15 cellular contexts compared by ENCODE assay signal in genomic region chr10:128036011-128036615, GRCh38.
DNase-seq lines count a peak whose midpoint lies in the region; ATAC-seq and TF ChIP-seq lines count a peak whose summit lies in the region.
"Had no signal": no experiment of that assay in that cellular context is flagged by ENCODE, and none has a peak within 500 bp of the region (broad histone marks: within the 10 kb centered on the region; RNA-seq: fewer than 3 reads in every experiment).

No MANE protein-coding gene starts in this region.

- H3K4me3 ChIP-seq in epithelial cell of esophagus (ENCODE audit: low read length), result no peak overlapping the region

- no peak for TF ChIP-seq CTCF in CD14-positive monocyte (IDR thresholded peaks at IDR 0.05)
- TF ChIP-seq CTCF in epithelial cell of esophagus (IDR thresholded peaks at IDR 0.05; ENCODE audit: insufficient read depth, low read depth, low read length, missing control alignments), result no peak

- no peaks in the 10 kb centered on the region for H3K9me3 ChIP-seq in T-helper 17 cell (ENCODE audit: control insufficient read depth, low read length, poor library complexity, severe bottlenecking)

- H3K27me3 Mint-ChIP-seq in CD14-positive monocyte (ENCODE audit: low read depth in 3 of 3), result peaks cover 0 to 3% (median 0%) of the 10 kb centered on the region in 3 donors
- no peaks in the 10 kb centered on the region for H3K27me3 Mint-ChIP-seq in T-helper 17 cell

- H3K9me3 Mint-ChIP-seq in CD14-positive monocyte, result peaks cover 0 to 2% (median 0%) of the 10 kb centered on the region in 7 donors
- no peaks in the 10 kb centered on the region for H3K9me3 Mint-ChIP-seq in stimulated activated effector memory CD8-positive, alpha-beta T cell treated with anti-CD3 and anti-CD28 coated beads, Interleukin-12 subunit alpha, Interleukin-12 subunit beta, amount 100 ng/mL, for 72 hours
- H3K9me3 Mint-ChIP-seq: H9 had no signal

- H3K4me1 Mint-ChIP-seq in CD14-positive monocyte (peaks cover 16% of the 10 kb centered on the region), T-helper 17 cell (peaks cover 14% of the 10 kb centered on the region)
- H3K4me1 Mint-ChIP-seq in stimulated activated effector memory CD8-positive, alpha-beta T cell treated with anti-CD3 and anti-CD28 coated beads, Interleukin-12 subunit alpha, Interleukin-12 subunit beta, amount 100 ng/mL, for 72 hours, result peaks cover 19% of the 10 kb centered on the region

- H3K36me3 Mint-ChIP-seq in CD14-positive monocyte, result peaks cover 23 to 34% of the 10 kb centered on the region in 2 donors
- no peaks in the 10 kb centered on the region for H3K36me3 Mint-ChIP-seq in T-helper 17 cell (ENCODE audit: low read depth)
- no peaks in the 10 kb centered on the region for H3K36me3 Mint-ChIP-seq in stimulated activated effector memory CD8-positive, alpha-beta T cell treated with anti-CD3 and anti-CD28 coated beads, Interleukin-12 subunit alpha, Interleukin-12 subunit beta, amount 100 ng/mL, for 72 hours

- no peak for ATAC-seq in T-helper 17 cell
- ATAC-seq in stimulated activated effector memory CD8-positive, alpha-beta T cell treated with anti-CD3 and anti-CD28 coated beads, Interleukin-12 subunit alpha, Interleukin-12 subunit beta, amount 100 ng/mL, for 72 hours, result peak; percentile 48

- intact Hi-C loops in CD14-positive monocyte (cut with micrococcal nuclease), result loop anchor here (2.0 to 5.0 kb wide), 3 partner anchors 33 to 116 kb away; no protein-coding TSS in a partner anchor

- DNase-seq in CD14-positive monocyte (ENCODE audit: low spot score) (peak; percentile 12), T-helper 17 cell (no peak), epithelial cell of esophagus (ENCODE audit: low read depth) (peak; percentile 26), amniotic stem cell (lab: John Stamatoyannopoulos, UW) (no peak)
- no peak for DNase-seq in stimulated activated effector memory CD8-positive, alpha-beta T cell treated with anti-CD3 and anti-CD28 coated beads, Interleukin-12 subunit alpha, Interleukin-12 subunit beta, amount 100 ng/mL, for 72 hours (ENCODE audit: low spot score in 2 of 2)
- no peak for DNase-seq in activated CD4-positive, alpha-beta T cell treated with anti-CD3 and anti-CD28 coated beads for 48 hours
- DNase-seq in stimulated activated CD4-positive, alpha-beta T cell treated with anti-CD3 and anti-CD28 coated beads, Interleukin-12 subunit alpha, Interleukin-12 subunit beta, amount 100 ng/mL, for 4 hours, result no peak
- DNase-seq: DMS 273 treated with DMSO at 0.1 percent for 48 hours, KG1, MV-4-11, NCI-H1694 treated with DMSO at 0.1 percent for 48 hours, NCI-H2107, NCI-H510A, NCI-H748 treated with DMSO at 0.1 percent for 48 hours had no signal

- H3K4me3 Mint-ChIP-seq in CD14-positive monocyte, result no peak overlapping the region
- H3K4me3 Mint-ChIP-seq in T-helper 17 cell, result no peak overlapping the region
- H3K4me3 Mint-ChIP-seq in stimulated activated effector memory CD8-positive, alpha-beta T cell treated with anti-CD3 and anti-CD28 coated beads, Interleukin-12 subunit alpha, Interleukin-12 subunit beta, amount 100 ng/mL, for 72 hours, result no peak overlapping the region
- H3K4me3 Mint-ChIP-seq: H9 had no signal

- H3K27ac Mint-ChIP-seq in CD14-positive monocyte (peak overlapping the region in 4 of 7 donors; percentile 44 to 68 (median 66)), T-helper 17 cell (peak overlapping the region; percentile 67)
- peak overlapping the region; percentile 51 for H3K27ac Mint-ChIP-seq in stimulated activated effector memory CD8-positive, alpha-beta T cell treated with anti-CD3 and anti-CD28 coated beads, Interleukin-12 subunit alpha, Interleukin-12 subunit beta, amount 100 ng/mL, for 72 hours

Comparison
In these comparisons a context has a peak if more than half of its experiments do, and no peak if none do; other contexts are left out.
1. DNase-seq: peak in CD14-positive monocyte (single experiment) and epithelial cell of esophagus (single experiment); none in T-helper 17 cell (0 of 3), stimulated activated effector memory CD8-positive, alpha-beta T cell treated with anti-CD3 and anti-CD28 coated beads, Interleukin-12 subunit alpha, Interleukin-12 subunit beta, amount 100 ng/mL, for 72 hours (0 of 2), amniotic stem cell (single experiment), activated CD4-positive, alpha-beta T cell treated with anti-CD3 and anti-CD28 coated beads for 48 hours (single experiment) and stimulated activated CD4-positive, alpha-beta T cell treated with anti-CD3 and anti-CD28 coated beads, Interleukin-12 subunit alpha, Interleukin-12 subunit beta, amount 100 ng/mL, for 4 hours (single experiment).
2. Peak in every context shown above with its lines, with median percentiles within 50 percentile points of each other: H3K27ac Mint-ChIP-seq.